8 cellular contexts compared by ENCODE assay signal in the genomic region with DNA sequence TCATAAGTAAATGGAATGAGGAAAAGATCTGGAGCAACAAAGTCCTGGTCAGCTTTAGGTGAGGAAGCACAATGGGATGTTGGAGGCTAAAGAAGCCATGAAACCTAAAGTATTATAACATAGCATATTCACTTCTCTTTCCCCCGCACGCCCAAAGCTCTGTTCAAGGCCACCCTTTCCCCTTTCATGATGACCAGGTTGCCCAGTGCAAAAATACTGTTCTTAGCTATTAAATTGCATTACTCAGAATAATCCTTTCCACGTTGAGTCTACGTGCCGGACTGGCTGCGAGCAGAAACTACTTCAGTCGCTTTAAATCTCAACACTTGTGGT. TPM values are rescaled to one million over a fixed set of nuclear protein-coding genes. Genes with fewer than 3 reads are reported as not detected.
DNase-seq lines count a peak whose midpoint lies in the region; ATAC-seq and TF ChIP-seq lines count a peak whose summit lies in the region.

No MANE protein-coding gene starts in this region.

- ATAC-seq in HG03457 (IDR thresholded peaks at IDR 0.05; ENCODE audit: unreplicated experiment), result no peak
- ATAC-seq in HG02973 (IDR thresholded peaks at IDR 0.05; ENCODE audit: unreplicated experiment), result no peak

- H3K27ac Mint-ChIP-seq in Calu3 (ENCODE audit: unreplicated experiment), result peak overlapping the region; percentile 71
- peak overlapping the region; percentile 89 for H3K27ac Mint-ChIP-seq in endodermal cell

- H3K36me3 Mint-ChIP-seq in Calu3 (ENCODE audit: insufficient read depth, unreplicated experiment), result peaks cover 10% of the 10 kb centered on the region
- peaks cover 7% of the 10 kb centered on the region for H3K36me3 Mint-ChIP-seq in endodermal cell (ENCODE audit: low read depth)

- no peak for TF ChIP-seq POLR2A in NB4 (IDR thresholded peaks at IDR 0.05; ENCODE audit: extremely low read depth, insufficient read length)

- H3K4me1 Mint-ChIP-seq in Calu3 (ENCODE audit: low read depth, unreplicated experiment), result no peaks in the 10 kb centered on the region
- peaks cover 28% of the 10 kb centered on the region for H3K4me1 Mint-ChIP-seq in endodermal cell

- H3K9me3 ChIP-seq in endodermal cell (ENCODE audit: control insufficient read depth, low read length) (no peaks in the 10 kb centered on the region), neutrophil (no peaks in the 10 kb centered on the region)

- H3K4me3 Mint-ChIP-seq in Calu3 (ENCODE audit: low read depth, unreplicated experiment) (peak overlapping the region; percentile 82), endodermal cell (peak overlapping the region; percentile 69)

- H3K9me3 Mint-ChIP-seq in Calu3 (ENCODE audit: low read depth, unreplicated experiment) (no peaks in the 10 kb centered on the region), endodermal cell (no peaks in the 10 kb centered on the region)

- intact Hi-C loops in Calu3 (cut with micrococcal nuclease; ENCODE audit: unreplicated experiment), result loop anchor here (5.0 kb wide), 1 partner anchor 129 kb away; no protein-coding TSS in a partner anchor

- H3K36me3 ChIP-seq in endodermal cell (ENCODE audit: control insufficient read depth, insufficient read depth, low read length) (peaks cover 22% of the 10 kb centered on the region), neutrophil (no peaks in the 10 kb centered on the region)

- no peak for TF ChIP-seq CTCF in Calu3 (IDR thresholded peaks at IDR 0.05; ENCODE audit: unreplicated experiment)
- no peak for TF ChIP-seq CTCF in NB4 (IDR thresholded peaks at IDR 0.05; ENCODE audit: low read depth, low read length)
- no peak for TF ChIP-seq CTCF in endodermal cell (conservative IDR thresholded peaks at IDR 0.05)
- TF ChIP-seq CTCF in neutrophil (IDR thresholded peaks at IDR 0.05), result no peak

- H3K27me3 Mint-ChIP-seq in Calu3 (ENCODE audit: unreplicated experiment) (no peaks in the 10 kb centered on the region), endodermal cell (ENCODE audit: insufficient read depth) (no peaks in the 10 kb centered on the region)

- no TSS peak for BruUV-seq in Calu3 (replicated peaks; lab: Mats Ljungman, UMichigan)

- CTCF ChIA-PET in Calu3 (lab: Charles Lee), result interaction anchor here (0.6 to 2.5 kb wide), 12 partner anchors 28 to 308 kb away, joined by 3 to 15 read pairs (median 4); partner anchors contain the start of gene EHD4

- peaks cover 6% of the 10 kb centered on the region for H3K4me1 ChIP-seq in endodermal cell (ENCODE audit: control insufficient read depth, insufficient read depth, low read length)
- peaks cover 26 to 31% of the 10 kb centered on the region in 2 experiments for H3K4me1 ChIP-seq in neutrophil (ENCODE audit: control insufficient read depth in 1 of 2, insufficient read depth in 1 of 2, low read depth in 1 of 2, low read length in 1 of 2)

- peak overlapping the region; percentile 40 for H3K9ac ChIP-seq in endodermal cell (ENCODE audit: extremely low read depth, low read length, poor library complexity, severe bottlenecking)

- H3K27ac ChIP-seq in endodermal cell (ENCODE audit: low read depth, low read length) (peak overlapping the region; percentile 67), neutrophil (peak overlapping the region; percentile 89)

- peak overlapping the region; percentile 65 for H3K4me3 ChIP-seq in NB4 (ENCODE audit: low read depth, low read length)
- peak overlapping the region; percentile 82 for H3K4me3 ChIP-seq in endodermal cell (ENCODE audit: low read length)
- H3K4me3 ChIP-seq in neutrophil (ENCODE audit: low read depth in 1 of 2, low read length in 1 of 2), result peak overlapping the region; percentile 90 to 92

- DNase-seq in Calu3 (no peak), NB4 (ENCODE audit: low read depth) (no peak), endodermal cell (no peak), NCI-H446 treated with DMSO at 0.1 percent for 48 hours (lab: John Stamatoyannopoulos, UW) (no peak), NCI-H1436 treated with DMSO at 0.1 percent for 48 hours (lab: John Stamatoyannopoulos, UW) (no peak)

- WGBS in endodermal cell (ENCODE audit: insufficient coverage in 1 of 2, insufficient read length in 1 of 2), 2 experiments, result 15 to 45% methylated on average over 3 to 7 of the region's 7 CpGs

- H3K27me3 ChIP-seq in endodermal cell (ENCODE audit: control insufficient read depth, insufficient read depth, low read length, poor library complexity, severe bottlenecking) (no peaks in the 10 kb centered on the region), neutrophil (no peaks in the 10 kb centered on the region)

RNA-seq across cellular contexts. Expression of gene MAPKBP1, which starts 0.6 kb away (rescaled TPM):
- total RNA-seq in Calu3 (2022) (9.9 and 11.3 TPM in 2 replicates), endodermal cell (10 to 100 TPM; 16.7 to 26.3 TPM)
- polyA plus RNA-seq in endodermal cell (2013, experiment 1 of 2), result 19.1 TPM
- polyA plus RNA-seq in endodermal cell (2013, experiment 2 of 2), result 15.9 TPM

RNA-seq across cellular contexts. Expression of gene JMJD7, which starts 54.2 kb away (rescaled TPM):
- total RNA-seq in Calu3 (2022) (9.4 and 9.7 TPM in 2 replicates), endodermal cell (10 to 100 TPM; 18.4 to 22.1 TPM)
- 14.1 TPM for polyA plus RNA-seq in endodermal cell (2013, experiment 1 of 2)
- polyA plus RNA-seq in endodermal cell (2013, experiment 2 of 2), result 11.3 TPM
